ENCODE assay signal across 20 cellular contexts in the genomic region with DNA sequence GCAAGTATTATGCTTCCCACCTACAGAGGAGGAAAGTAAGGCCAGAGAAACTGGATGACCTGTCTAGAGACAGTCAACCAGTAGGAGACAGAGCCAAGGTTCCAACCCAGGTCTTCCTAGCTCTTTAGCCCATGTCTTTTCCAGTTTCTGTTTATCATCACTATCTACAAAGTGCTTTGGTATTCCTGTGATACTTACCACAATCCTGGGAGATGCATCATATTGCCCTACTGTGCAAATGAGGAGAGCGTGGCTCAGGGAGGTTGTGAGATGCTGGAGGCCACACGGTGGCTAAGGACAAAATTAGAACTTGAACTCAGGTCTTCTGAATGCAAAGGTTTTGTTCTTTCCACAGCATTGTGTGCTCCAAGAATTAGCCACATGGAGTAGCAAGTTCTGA. TPM values are rescaled to one million over a fixed set of nuclear protein-coding genes. Genes with fewer than 3 reads are reported as not detected.
DNase-seq lines count a peak whose midpoint lies in the region; ATAC-seq, FAIRE-seq and TF ChIP-seq lines count a peak whose summit lies in the region.
"Had no signal": no experiment of that assay in that cellular context is flagged by ENCODE, and none has a peak within 500 bp of the region (broad histone marks: within the 10 kb centered on the region; RNA-seq: fewer than 3 reads in every experiment).

No MANE protein-coding gene starts in this region.

- H3K4me3 ChIP-seq in breast epithelium (no peak overlapping the region), bronchial epithelial cell (ENCODE audit: low read depth, low read length) (no peak overlapping the region), keratinocyte (ENCODE audit: control insufficient read depth in 2 of 3, extremely low read depth in 1 of 3, insufficient read depth in 2 of 3, low read depth in 1 of 3, low read length in 3 of 3) (no peak overlapping the region), thymus (ENCODE audit: low read length) (no peak overlapping the region)
- H3K4me3 ChIP-seq: BLaER1 treated with 17β-estradiol and CSF1 and Interleukin-3, amounts not matched to agents 10 nM and 100 nM; Peyer's patch had no signal

- intact Hi-C loops in MCF 10A (cut with micrococcal nuclease) (no loop called here), breast epithelium (cut with DNase I; ENCODE audit: low total_unique reads) (loop anchor here (2.0 kb wide), 1 partner anchor 17 kb away; no protein-coding TSS in a partner anchor)

- dilution Hi-C loops in keratinocyte (cut with MboI; ENCODE audit: extremely low pct_ligation_motif_present, low sequenced_read_pairs): no loop called here

- H3K27ac Mint-ChIP-seq in MCF 10A (ENCODE audit: low read depth, unreplicated experiment): peak overlapping the region; percentile 49
- H3K27ac Mint-ChIP-seq in T-cell: no peak overlapping the region
- H3K27ac Mint-ChIP-seq: CD4-positive, alpha-beta memory T cell; IgD-negative memory B cell had no signal

- H3K4me1 ChIP-seq in breast epithelium: no peaks in the 10 kb centered on the region
- peaks cover 27% of the 10 kb centered on the region for H3K4me1 ChIP-seq in keratinocyte (ENCODE audit: control insufficient read depth, extremely low read depth, insufficient read depth, low read length)
- no peaks in the 10 kb centered on the region for H3K4me1 ChIP-seq in thymus (ENCODE audit: control insufficient read depth, insufficient read depth, low read length)
- H3K4me1 ChIP-seq: Peyer's patch had no signal

- H3K4me1 Mint-ChIP-seq in MCF 10A (ENCODE audit: insufficient read depth, unreplicated experiment) (peaks cover 17% of the 10 kb centered on the region), T-cell (peaks cover 0 to 5% (median 0%) of the 10 kb centered on the region in 3 donors)
- H3K4me1 Mint-ChIP-seq: CD4-positive, alpha-beta memory T cell; IgD-negative memory B cell had no signal

- no peaks in the 10 kb centered on the region for H4K20me1 ChIP-seq in keratinocyte (ENCODE audit: control insufficient read depth, extremely low read depth, insufficient read depth, low read length)
- H4K20me1 ChIP-seq: BLaER1 treated with 17β-estradiol and CSF1 and Interleukin-3, amounts not matched to agents 10 nM and 100 nM had no signal

- H3K4me2 ChIP-seq in keratinocyte (ENCODE audit: control insufficient read depth, extremely low read depth, insufficient read depth, low read depth, low read length): no peak overlapping the region
- H3K4me2 ChIP-seq: BLaER1 treated with 17β-estradiol and CSF1 and Interleukin-3, amounts not matched to agents 10 nM and 100 nM had no signal

- CTCF ChIA-PET in MCF 10A (lab: Yijun Ruan, JAX): no interaction called here
- CTCF ChIA-PET in T-cell (lab: Charles Lee): no interaction called here

- FAIRE-seq in bronchial epithelial cell (lab: Jason Lieb, UNC) (no peak), keratinocyte (lab: Jason Lieb, UNC) (peak; percentile 81)
- FAIRE-seq: G401.6, GM18507 had no signal

- 87% methylated on average over 2 of the region's 2 CpGs for WGBS in thymus

- H3K79me2 ChIP-seq in keratinocyte (ENCODE audit: control insufficient read depth, insufficient read depth, low read length): no peaks in the 10 kb centered on the region

- no peak overlapping the region for H2AFZ ChIP-seq in keratinocyte (ENCODE audit: control insufficient read depth, low read length)

- H3K27ac ChIP-seq in breast epithelium (no peak overlapping the region), keratinocyte (ENCODE audit: control insufficient read depth, insufficient read depth, low read length) (peak overlapping the region; percentile 35), thymus (ENCODE audit: low read depth) (peak overlapping the region; percentile 47)
- H3K27ac ChIP-seq: BLaER1 treated with 17β-estradiol and CSF1 and Interleukin-3, amounts not matched to agents 10 nM and 100 nM; Peyer's patch had no signal

- no peaks in the 10 kb centered on the region for H3K27me3 ChIP-seq in breast epithelium
- H3K27me3 ChIP-seq in bronchial epithelial cell (ENCODE audit: control insufficient read depth, insufficient read depth, low read length): no peaks in the 10 kb centered on the region
- H3K27me3 ChIP-seq in keratinocyte (ENCODE audit: control insufficient read depth, extremely low read depth, insufficient read depth, low read length): no peaks in the 10 kb centered on the region
- no peaks in the 10 kb centered on the region for H3K27me3 ChIP-seq in thymus (ENCODE audit: control insufficient read depth, insufficient read depth)
- H3K27me3 ChIP-seq: BLaER1 treated with 17β-estradiol and CSF1 and Interleukin-3, amounts not matched to agents 10 nM and 100 nM; Peyer's patch had no signal

- H3K9me1 ChIP-seq in keratinocyte (ENCODE audit: control insufficient read depth, extremely low read depth, insufficient read depth, low read length): no peaks in the 10 kb centered on the region

- no peak overlapping the region for H3K9ac ChIP-seq in keratinocyte (ENCODE audit: control insufficient read depth, extremely low read depth, insufficient read depth, low read length)
- H3K9ac ChIP-seq: BLaER1 treated with 17β-estradiol and CSF1 and Interleukin-3, amounts not matched to agents 10 nM and 100 nM had no signal

- no peak for ATAC-seq in T-cell (replicated peaks in 1 of 4)
- ATAC-seq: HCT116 had no signal

- TF ChIP-seq CTCF in MCF 10A (IDR thresholded peaks at IDR 0.05; ENCODE audit: unreplicated experiment): no peak
- TF ChIP-seq CTCF in breast epithelium (IDR thresholded peaks at IDR 0.05): no peak
- TF ChIP-seq CTCF in bronchial epithelial cell (IDR thresholded peaks at IDR 0.05; ENCODE audit: insufficient read depth, low read length, severe bottlenecking): no peak
- no peak for TF ChIP-seq CTCF in keratinocyte (optimal IDR thresholded peaks at IDR 0.05 in 1 of 3, IDR thresholded peaks at IDR 0.05 in 1 of 3, conservative IDR thresholded peaks at IDR 0.05 in 1 of 3; ENCODE audit: extremely low read depth in 1 of 3, insufficient read depth in 2 of 3, low read length in 3 of 3)

- H3K9me3 Mint-ChIP-seq in MCF 10A (ENCODE audit: unreplicated experiment): no peaks in the 10 kb centered on the region
- peaks cover 5 to 7% (median 6%) of the 10 kb centered on the region in 3 donors for H3K9me3 Mint-ChIP-seq in T-cell

- H3K36me3 ChIP-seq in breast epithelium (no peaks in the 10 kb centered on the region), bronchial epithelial cell (ENCODE audit: control insufficient read depth, insufficient read depth, low read length) (no peaks in the 10 kb centered on the region), keratinocyte (ENCODE audit: control insufficient read depth in 2 of 2, extremely low read depth in 1 of 2, insufficient read depth in 2 of 2, low read length in 2 of 2) (no peaks in the 10 kb centered on the region), thymus (ENCODE audit: control insufficient read depth, insufficient read depth) (no peaks in the 10 kb centered on the region)
- H3K36me3 ChIP-seq: BLaER1 treated with 17β-estradiol and CSF1 and Interleukin-3, amounts not matched to agents 10 nM and 100 nM; Peyer's patch had no signal

- peaks cover 0 to 11% of the 10 kb centered on the region in 2 donors for H3K9me3 ChIP-seq in breast epithelium
- no peaks in the 10 kb centered on the region for H3K9me3 ChIP-seq in keratinocyte (ENCODE audit: control insufficient read depth, low read depth, low read length)
- no peaks in the 10 kb centered on the region for H3K9me3 ChIP-seq in thymus (ENCODE audit: control insufficient read depth)
- H3K9me3 ChIP-seq: Peyer's patch had no signal

- POLR2A ChIA-PET in MCF 10A (lab: Yijun Ruan, JAX): no interaction called here
- POLR2A ChIA-PET in T-cell (lab: Charles Lee): no interaction called here

- H3K4me3 Mint-ChIP-seq in MCF 10A (ENCODE audit: unreplicated experiment) (no peak overlapping the region), T-cell (no peak overlapping the region)
- H3K4me3 Mint-ChIP-seq: CD4-positive, alpha-beta memory T cell; IgD-negative memory B cell had no signal

- no peaks in the 10 kb centered on the region for H3K36me3 Mint-ChIP-seq in MCF 10A (ENCODE audit: insufficient read depth, unreplicated experiment)
- peaks cover 5% of the 10 kb centered on the region for H3K36me3 Mint-ChIP-seq in T-cell

- no peak for TF ChIP-seq POLR2A in breast epithelium (IDR thresholded peaks at IDR 0.05)

- BruUV-seq in MCF 10A (replicated peaks; lab: Mats Ljungman, UMichigan): no TSS peak

- H3K27me3 Mint-ChIP-seq in MCF 10A (ENCODE audit: insufficient read depth, unreplicated experiment) (no peaks in the 10 kb centered on the region), T-cell (peaks cover 0 to 13% of the 10 kb centered on the region in 2 donors)

- DNase-seq in MCF 10A (ENCODE audit: unreplicated experiment) (no peak), breast epithelium (ENCODE audit: low spot score in 2 of 2) (no peak), bronchial epithelial cell (ENCODE audit: low read depth) (peak; percentile 62), keratinocyte (ENCODE audit: low read depth, low spot score) (no peak), T-cell (no peak), cerebellar nuclear complex (lab: John Stamatoyannopoulos, UW) (no peak)
- DNase-seq in activated CD4-positive, alpha-beta T cell treated with anti-CD3 and anti-CD28 coated beads for 4 hours: no peak
- DNase-seq: 8988T; CD4-positive, alpha-beta memory T cell; GOT3; NCI-H1694 treated with DMSO at 0.1 percent for 48 hours; NCI-H526; Peyer's patch; Right ventricle myocardium superior had no signal

RNA-seq across cellular contexts. Expression of a gene that starts 11.2 kb away (rescaled TPM):
- total RNA-seq in MCF 10A (2022) (55.8 and 56.7 TPM in 2 replicates), breast epithelium (10 to 100 TPM; 24.2 to 38.9 (median 26.2) TPM), bronchial epithelial cell (35.3 and 38.9 TPM in 2 replicates), T-cell (10 to 100 TPM; 36.8 to 58.6 (median 40.5) TPM)
- polyA plus RNA-seq in keratinocyte (52.8 to 66.7 TPM (median 55.8 TPM) in 3 replicates), thymus (28.2 TPM)
- polyA plus RNA-seq in keratinocyte (2011; ENCODE audit: low read depth): 39.8 TPM
- 46.8 and 78.7 TPM in 2 replicates for polyA plus RNA-seq in keratinocyte (2011; cell fraction: cytosol; rRNA removed)
- polyA plus RNA-seq in keratinocyte (2011; cell fraction: nucleus; rRNA removed): 46.9 and 63.2 TPM in 2 replicates
- 40.4 and 50.6 TPM in 2 replicates for polyA plus RNA-seq in keratinocyte (2012; ENCODE audit: low replicate concordance)
- polyA minus RNA-seq in keratinocyte: 10.3 to 99.6 TPM (median 53.0 TPM) in 3 replicates
- polyA minus RNA-seq in keratinocyte (2011; cell fraction: cytosol; rRNA and poly(A)+ RNA removed): 47.4 TPM
- 28.8 and 63.1 TPM in 2 replicates for polyA minus RNA-seq in keratinocyte (2011; cell fraction: nucleus; rRNA and poly(A)+ RNA removed)

Comparison
In these comparisons a context has a peak if more than half of its experiments do, and no peak if none do; other contexts are left out.
1. H3K27ac ChIP-seq: peak in keratinocyte (single experiment) and thymus (single experiment); none in breast epithelium (0 of 2).